Comparison of ENCODE assay signal across 35 cellular contexts in the genomic region with DNA sequence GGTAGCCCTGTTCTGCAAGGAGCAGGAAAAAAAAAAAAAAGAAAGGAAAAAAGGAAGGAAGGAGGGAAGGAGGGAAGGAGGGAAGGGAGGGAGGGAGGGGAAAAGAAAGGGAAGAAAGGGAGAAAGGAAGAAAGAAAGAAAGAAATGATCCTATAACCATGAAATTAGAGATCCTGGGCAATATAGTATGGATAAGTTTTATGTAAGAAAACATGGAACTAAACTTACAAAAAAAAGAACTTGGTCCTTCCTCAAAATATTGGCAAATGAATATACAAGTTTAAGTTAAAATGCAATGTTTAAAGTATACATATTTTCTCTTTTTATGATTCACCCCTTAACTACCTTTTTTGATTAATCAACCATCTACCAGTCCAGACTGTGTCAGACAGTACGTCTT.
"Had no signal": no experiment of that assay in that cellular context is flagged by ENCODE, and none has a peak within 500 bp of the region (broad histone marks: within the 10 kb centered on the region; RNA-seq: fewer than 3 reads in every experiment).

No MANE protein-coding gene starts in this region.

- H3K27ac ChIP-seq: adrenal gland, body of pancreas, brain microvascular endothelial cell, breast epithelium, VCaP had no signal

- H3K27me3 Mint-ChIP-seq: activated B cell treated with CpG ODN at 0.5 μM for 24 hours; activated CD4-positive, alpha-beta memory T cell treated with anti-CD3 and anti-CD28 coated beads for 36 hours; activated CD4-positive, alpha-beta T cell treated with anti-CD3 and anti-CD28 coated beads, Interleukin-2, amount 10 ng/mL, durations not matched to agents 24 days and 14 days; activated CD8-positive, alpha-beta T cell treated with anti-CD3 and anti-CD28 coated beads for 36 hours; activated naive CD8-positive, alpha-beta T cell treated with anti-CD3 and anti-CD28 coated beads for 36 hours; activated T-cell treated with anti-CD3 and anti-CD28 coated beads, Interleukin-2, amount 50 U/mL, for 24 hours; activated T-helper 17 cell treated with anti-CD3 and anti-CD28 coated beads, Interleukin-2, amount 50 U/mL, for 72 hours had no signal

- H3K27me3 ChIP-seq: adrenal gland, body of pancreas, brain microvascular endothelial cell, breast epithelium had no signal

- H3K36me3 ChIP-seq: breast epithelium had no signal

- H3K4me1 Mint-ChIP-seq: activated B cell treated with CpG ODN at 0.5 μM for 24 hours; activated CD4-positive, alpha-beta T cell treated with anti-CD3 and anti-CD28 coated beads, Interleukin-2, amount 10 ng/mL, durations not matched to agents 24 days and 14 days; activated naive CD8-positive, alpha-beta T cell treated with anti-CD3 and anti-CD28 coated beads for 36 hours; activated T-helper 17 cell treated with anti-CD3 and anti-CD28 coated beads, Interleukin-2, amount 50 U/mL, for 72 hours had no signal

- ATAC-seq: activated CD8-positive, alpha-beta T cell treated with anti-CD3 and anti-CD28 coated beads for 36 hours; activated naive CD4-positive, alpha-beta T cell treated with anti-CD3 and anti-CD28 coated beads, Interleukin-2, amount 50 U/mL, for 72 hours; activated T-helper 17 cell treated with anti-CD3 and anti-CD28 coated beads, Interleukin-2, amount 50 U/mL, for 72 hours; body of pancreas had no signal

- FAIRE-seq: astrocyte, TTC549 had no signal

- H3K9me3 ChIP-seq: adrenal gland, body of pancreas, breast epithelium had no signal

- H3K9me3 Mint-ChIP-seq: activated B cell treated with CpG ODN at 0.5 μM for 24 hours; activated CD4-positive, alpha-beta memory T cell treated with anti-CD3 and anti-CD28 coated beads for 36 hours; activated CD4-positive, alpha-beta T cell treated with anti-CD3 and anti-CD28 coated beads, Interleukin-2, amount 10 ng/mL, durations not matched to agents 24 days and 14 days; activated CD8-positive, alpha-beta T cell treated with anti-CD3 and anti-CD28 coated beads for 36 hours; activated naive CD4-positive, alpha-beta T cell treated with anti-CD3 and anti-CD28 coated beads for 36 hours; activated naive CD4-positive, alpha-beta T cell treated with anti-CD3 and anti-CD28 coated beads, Interleukin-2, amount 50 U/mL, for 72 hours; activated naive CD8-positive, alpha-beta T cell treated with anti-CD3 and anti-CD28 coated beads for 36 hours; activated T-cell treated with anti-CD3 and anti-CD28 coated beads, Interleukin-2, amount 50 U/mL, for 24 hours; activated T-helper 1 cell treated with anti-CD3 and anti-CD28 coated beads, Interleukin-12 subunit alpha, Interleukin-12 subunit beta, Interleukin-2, Interleukin-4 antibody, amounts not matched to agents 30 ng/mL and 10 ng/mL and 1 ng/mL, durations not matched to agents 14 hours and 24 hours and 36 hours; activated T-helper 17 cell treated with anti-CD3 and anti-CD28 coated beads, Interleukin-2, amount 50 U/mL, for 72 hours; T-helper 1 cell treated with Interleukin-12 subunit alpha and Interleukin-12 subunit beta and Interleukin-4 antibody, amounts not matched to agents 30 μg/mL and 1 μg/mL, for 36 hours; T-helper 2 cell treated with Interferon-gamma antibody and Interleukin-4, amounts not matched to agents 5 μg/mL and 100 μg/mL, for 36 hours had no signal

- H3K4me1 ChIP-seq: adrenal gland, body of pancreas, breast epithelium had no signal

- H3K4me3 Mint-ChIP-seq: activated B cell treated with CpG ODN at 0.5 μM for 24 hours; activated CD4-positive, alpha-beta memory T cell treated with anti-CD3 and anti-CD28 coated beads for 36 hours; activated CD4-positive, alpha-beta T cell treated with anti-CD3 and anti-CD28 coated beads, Interleukin-2, amount 10 ng/mL, durations not matched to agents 24 days and 14 days; activated CD8-positive, alpha-beta T cell treated with anti-CD3 and anti-CD28 coated beads for 36 hours; activated naive CD4-positive, alpha-beta T cell treated with anti-CD3 and anti-CD28 coated beads for 36 hours; activated naive CD8-positive, alpha-beta T cell treated with anti-CD3 and anti-CD28 coated beads for 36 hours; activated T-cell treated with anti-CD3 and anti-CD28 coated beads, Interleukin-2, amount 50 U/mL, for 24 hours; activated T-helper 1 cell treated with anti-CD3 and anti-CD28 coated beads, Interleukin-12 subunit alpha, Interleukin-12 subunit beta, Interleukin-2, Interleukin-4 antibody, amounts not matched to agents 30 ng/mL and 10 ng/mL and 1 ng/mL, durations not matched to agents 14 hours and 24 hours and 36 hours; activated T-helper 17 cell treated with anti-CD3 and anti-CD28 coated beads, Interleukin-2, amount 50 U/mL, for 72 hours; T-helper 1 cell treated with Interleukin-12 subunit alpha and Interleukin-12 subunit beta and Interleukin-4 antibody, amounts not matched to agents 30 μg/mL and 1 μg/mL, for 36 hours; T-helper 2 cell treated with Interferon-gamma antibody and Interleukin-4, amounts not matched to agents 5 μg/mL and 100 μg/mL, for 36 hours had no signal

- H3K27ac Mint-ChIP-seq: activated B cell treated with CpG ODN at 0.5 μM for 24 hours; activated CD4-positive, alpha-beta memory T cell treated with anti-CD3 and anti-CD28 coated beads for 36 hours; activated CD4-positive, alpha-beta T cell treated with anti-CD3 and anti-CD28 coated beads, Interleukin-2, amount 10 ng/mL, durations not matched to agents 24 days and 14 days; activated CD8-positive, alpha-beta T cell treated with anti-CD3 and anti-CD28 coated beads for 36 hours; activated naive CD4-positive, alpha-beta T cell treated with anti-CD3 and anti-CD28 coated beads for 36 hours; activated naive CD4-positive, alpha-beta T cell treated with anti-CD3 and anti-CD28 coated beads, Interleukin-2, amount 50 U/mL, for 72 hours; activated naive CD8-positive, alpha-beta T cell treated with anti-CD3 and anti-CD28 coated beads for 36 hours; activated T-cell treated with anti-CD3 and anti-CD28 coated beads, Interleukin-2, amount 50 U/mL, for 24 hours; activated T-helper 1 cell treated with anti-CD3 and anti-CD28 coated beads, Interleukin-12 subunit alpha, Interleukin-12 subunit beta, Interleukin-2, Interleukin-4 antibody, amounts not matched to agents 30 ng/mL and 10 ng/mL and 1 ng/mL, durations not matched to agents 14 hours and 24 hours and 36 hours; activated T-helper 17 cell treated with anti-CD3 and anti-CD28 coated beads, Interleukin-2, amount 50 U/mL, for 72 hours; T-helper 1 cell treated with Interleukin-12 subunit alpha and Interleukin-12 subunit beta and Interleukin-4 antibody, amounts not matched to agents 30 μg/mL and 1 μg/mL, for 36 hours; T-helper 2 cell treated with Interferon-gamma antibody and Interleukin-4, amounts not matched to agents 5 μg/mL and 100 μg/mL, for 36 hours had no signal

- H3K4me3 ChIP-seq: adrenal gland, body of pancreas, breast epithelium had no signal

- H3K36me3 Mint-ChIP-seq: activated naive CD4-positive, alpha-beta T cell treated with anti-CD3 and anti-CD28 coated beads, Interleukin-2, amount 50 U/mL, for 72 hours had no signal

- DNase-seq: activated B cell treated with CpG ODN at 0.5 μM for 24 hours; activated CD4-positive, alpha-beta memory T cell treated with anti-CD3 and anti-CD28 coated beads for 36 hours; activated CD4-positive, alpha-beta T cell treated with anti-CD3 and anti-CD28 coated beads for 4 hours; activated CD4-positive, alpha-beta T cell treated with anti-CD3 and anti-CD28 coated beads, Interleukin-2, amount 10 ng/mL, durations not matched to agents 24 days and 14 days; activated CD4-positive, alpha-beta T cell treated with anti-CD3 and anti-CD28 coated beads, Interleukin-2, amount 50 U/mL, for 1 hour; activated CD4-positive, alpha-beta T cell treated with anti-CD3 and anti-CD28 coated beads, Interleukin-2, amount 50 U/mL, for 4 hours; activated CD4-positive, CD25-positive, alpha-beta regulatory T cell treated with anti-CD3 and anti-CD28 coated beads, Interleukin-2, amount 50 U/mL, for 72 hours; activated CD8-positive, alpha-beta memory T cell treated with anti-CD3 and anti-CD28 coated beads, Interleukin-2, amount 50 U/mL, for 4 hours; activated CD8-positive, alpha-beta T cell treated with anti-CD3 and anti-CD28 coated beads for 36 hours; activated effector memory CD4-positive, alpha-beta T cell treated with anti-CD3 and anti-CD28 coated beads, Interleukin-2, amount 50 U/mL, for 16 hours; activated gamma-delta T cell treated with Interleukin-2 at 50 U/mL for 16 hours; activated naive CD4-positive, alpha-beta T cell; activated naive CD4-positive, alpha-beta T cell treated with anti-CD3 and anti-CD28 coated beads for 36 hours; activated naive CD4-positive, alpha-beta T cell treated with anti-CD3 and anti-CD28 coated beads, Interleukin-2, amount 50 U/mL, for 16 hours; activated naive CD8-positive, alpha-beta T cell treated with anti-CD3 and anti-CD28 coated beads for 36 hours; activated T-cell treated with anti-CD3 and anti-CD28 coated beads, Interleukin-2, amount 50 U/mL, for 24 hours; activated T-cell treated with anti-CD3 and anti-CD28 coated beads, Interleukin-2, amount 50 U/mL, for 48 hours; adrenal gland; amniotic stem cell; aorta; body of pancreas; brain microvascular endothelial cell; central memory CD4-positive, alpha-beta T cell; T-helper 1 cell; T-helper 2 cell; T-helper 9 cell had no signal
